ENCODE assay signal across 2 cellular contexts in genomic region chr17:76234354-76234679, GRCh38.
A peak's percentile ranks its signal among the peaks of the same experiment; 100 is the strongest.
TF ChIP-seq lines count a peak whose summit lies in the region.

No MANE protein-coding gene starts in this region.

TF ChIP-seq in IMR-90, 13 proteins besides CTCF, POLR2A, EP300 and RAD21:
- no peak for TF ChIP-seq BHLHE40 (IDR thresholded peaks at IDR 0.05; ENCODE audit: low read depth, low read length)
- no peak for TF ChIP-seq MXI1 (IDR thresholded peaks at IDR 0.05; ENCODE audit: borderline replicate concordance, low read depth, low read length)
- TF ChIP-seq ELK1 (IDR thresholded peaks at IDR 0.05; ENCODE audit: borderline replicate concordance, low read depth, low read length) = no peak
- peak; percentile 91 for TF ChIP-seq MAFK (IDR thresholded peaks at IDR 0.05; ENCODE audit: low read depth, low read length)
- peak; percentile 95 for TF ChIP-seq NFE2L2 (IDR thresholded peaks at IDR 0.05; ENCODE audit: low read depth, low read length)

TF ChIP-seq in H1, 55 proteins besides CTCF, POLR2A, EP300 and RAD21:
- 0 out of 2 replicates have a peak, but pooled peaks have one; percentile 22 for TF ChIP-seq BACH1 (IDR thresholded peaks at IDR 0.05; ENCODE audit: low read length)
- TF ChIP-seq MAFK (IDR thresholded peaks at IDR 0.05; ENCODE audit: low read depth, low read length) = peak; percentile 79
- no peak for TF ChIP-seq KDM5A (IDR thresholded peaks at IDR 0.05; ENCODE audit: low read length)
